Comparison of ENCODE assay signal across 17 cellular contexts in the genomic region with DNA sequence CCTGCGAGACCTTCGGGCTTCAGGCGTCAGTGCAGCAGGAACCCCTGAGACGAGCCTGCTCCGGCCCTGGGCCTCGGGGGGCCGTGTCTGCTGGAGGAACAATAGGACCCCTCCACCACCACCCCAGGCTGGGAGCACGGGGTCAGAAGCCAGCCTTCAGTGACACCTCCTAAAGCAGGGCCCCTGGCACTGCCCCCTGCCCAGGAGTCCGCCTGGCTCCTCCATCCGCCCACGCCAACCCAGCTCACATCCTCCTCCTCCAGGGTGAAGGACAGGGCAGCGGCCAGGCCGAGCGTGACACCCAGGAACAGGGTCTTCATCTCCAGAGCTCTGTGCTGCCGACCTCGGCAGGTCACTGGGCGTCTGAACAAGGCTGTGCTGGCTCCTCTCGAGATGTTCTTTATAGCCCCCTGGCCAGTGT. TPM values are rescaled to one million over a fixed set of nuclear protein-coding genes. Genes with fewer than 3 reads are reported as not detected.
DNase-seq lines count a peak whose midpoint lies in the region; ATAC-seq, FAIRE-seq and TF ChIP-seq lines count a peak whose summit lies in the region.
"Not testable (repeated sequence)": the region's sequence is repeated elsewhere in the genome, so short reads cannot be mapped to it uniquely, and the experiment has no call there.
"Had no signal": no experiment of that assay in that cellular context is flagged by ENCODE, and none has a peak within 500 bp of the region (broad histone marks: within the 10 kb centered on the region; RNA-seq: fewer than 3 reads in every experiment).

A gene with protein sequence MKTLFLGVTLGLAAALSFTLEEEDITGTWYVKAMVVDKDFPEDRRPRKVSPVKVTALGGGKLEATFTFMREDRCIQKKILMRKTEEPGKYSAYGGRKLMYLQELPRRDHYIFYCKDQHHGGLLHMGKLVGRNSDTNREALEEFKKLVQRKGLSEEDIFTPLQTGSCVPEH (minus strand): TSS at position 371 of the 421 bp plus-strand sequence. CDS start 51 bp downstream, at position 320.

- H3K27ac ChIP-seq in HCT116 (ENCODE audit: low read depth, low read length); mammary epithelial cell (ENCODE audit: insufficient read depth, low read depth, low read length); HepG2 (ENCODE audit: extremely low read length, insufficient read depth, low read length); neuronal stem cell (replicated peaks; ENCODE audit: low read length); sigmoid colon; upper lobe of right lung: not testable (repeated sequence)

- DNase-seq in HCT116 (ENCODE audit: low read depth, low spot score); mammary epithelial cell; HepG2 (ENCODE audit: low spot score); neuronal stem cell (ENCODE audit: low spot score); stimulated activated naive CD8-positive, alpha-beta T cell treated with anti-CD3 and anti-CD28 coated beads, Interleukin-15, amount 100 ng/mL, for 72 hours: not testable (repeated sequence)
- peak; percentile 11 for DNase-seq in activated CD8-positive, alpha-beta memory T cell treated with anti-CD3 and anti-CD28 coated beads for 24 hours
- DNase-seq in sigmoid colon: peak; percentile 19
- peak; percentile 51 for DNase-seq in upper lobe of right lung

- not testable (repeated sequence) for TF ChIP-seq POLR2A in HCT116 (IDR thresholded peaks at IDR 0.05; ENCODE audit: borderline replicate concordance, extremely low read depth, insufficient read depth, insufficient read length); HepG2 (IDR thresholded peaks at IDR 0.05; ENCODE audit: insufficient read depth in 1 of 2, low read depth in 2 of 2, low read length in 2 of 2); sigmoid colon (IDR thresholded peaks at IDR 0.05)

- FAIRE-seq in HepG2 (lab: Jason Lieb, UNC): not testable (repeated sequence)

- H3K4ac ChIP-seq in neuronal stem cell (ENCODE audit: low read length): not testable (repeated sequence)

- not testable (repeated sequence) for H3K36me3 ChIP-seq in HCT116 (ENCODE audit: control insufficient read depth in 1 of 2, insufficient read depth in 2 of 2, low read length in 2 of 2); mammary epithelial cell (ENCODE audit: insufficient read depth, low read length); HepG2 (replicated peaks in 1 of 2; ENCODE audit: control insufficient read depth in 1 of 2, insufficient read depth in 2 of 2, low read length in 2 of 2); neuronal stem cell (replicated peaks in 1 of 2; ENCODE audit: control insufficient read depth in 2 of 2, insufficient read depth in 2 of 2, low read length in 2 of 2); sigmoid colon; upper lobe of right lung

- not testable (repeated sequence) for BruUV-seq in HCT116 (replicated peaks; lab: Mats Ljungman, UMichigan); mammary epithelial cell (replicated peaks; lab: Mats Ljungman, UMichigan); HepG2 (replicated peaks; lab: Mats Ljungman, UMichigan)

- dilution Hi-C loops in mammary epithelial cell (cut with HindIII; ENCODE audit: low sequenced_read_pairs): loop anchor here (10.0 kb wide), 2 partner anchors 66 to 276 kb away; a partner anchor contains a TSS

- CTCF ChIA-PET in HCT116 (lab: Charles Lee); mammary epithelial cell (lab: Charles Lee; ENCODE audit: low non-redundant PET); HepG2 (lab: Yijun Ruan, JAX; ENCODE audit: low intra/inter-chr PET ratio, low total read pairs): not testable (repeated sequence)

- not testable (repeated sequence) for H4K91ac ChIP-seq in neuronal stem cell (ENCODE audit: low read depth, low read length, poor library complexity)

- H3K4me1 Mint-ChIP-seq in stimulated activated naive CD8-positive, alpha-beta T cell treated with anti-CD3 and anti-CD28 coated beads, Interleukin-15, amount 100 ng/mL, for 72 hours: not testable (repeated sequence)

- H3K79me2 ChIP-seq in HCT116 (ENCODE audit: insufficient read depth, low read length); mammary epithelial cell (ENCODE audit: insufficient read depth, low read length); HepG2 (ENCODE audit: insufficient read depth, low read length): not testable (repeated sequence)

- intact Hi-C loops in HCT116 (cut with micrococcal nuclease); mammary epithelial cell (cut with micrococcal nuclease); HepG2 (cut with micrococcal nuclease; ENCODE audit: unreplicated experiment); sigmoid colon (cut with DNase I); upper lobe of right lung (cut with DNase I): not testable (repeated sequence)

- H2AFZ ChIP-seq in HCT116 (ENCODE audit: low read depth, low read length, poor library complexity, severe bottlenecking); HepG2 (ENCODE audit: low read length); neuronal stem cell (ENCODE audit: low read length): not testable (repeated sequence)
- H2AFZ ChIP-seq in mammary epithelial cell (ENCODE audit: low read depth, low read length): peak within 1 kb of the TSS; percentile 56

- TF ChIP-seq EP300 in HepG2 (IDR thresholded peaks at IDR 0.05; ENCODE audit: low read depth in 2 of 2, low read length in 2 of 2); HepG2 (CRISPR knock-in tag; IDR thresholded peaks at IDR 0.05; ENCODE audit: borderline replicate concordance); sigmoid colon (IDR thresholded peaks at IDR 0.05): not testable (repeated sequence)

- RAD21 ChIA-PET in HCT116 (lab: Charles Lee; ENCODE audit: low non-redundant PET in 1 of 2, low total read pairs in 2 of 2, uncharacterized antibody in 2 of 2, unreplicated experiment in 2 of 2): interaction anchor here in 1 of 2 experiments (0.6 kb wide), 1 partner anchor 32 kb away, joined by 3 read pairs; no protein-coding TSS in a partner anchor

- not testable (repeated sequence) for H2BK120ac ChIP-seq in neuronal stem cell (ENCODE audit: low read depth, low read length)

- H2AK5ac ChIP-seq in neuronal stem cell (ENCODE audit: low read depth, low read length): not testable (repeated sequence)

- not testable (repeated sequence) for H3K4me3 Mint-ChIP-seq in stimulated activated naive CD8-positive, alpha-beta T cell treated with anti-CD3 and anti-CD28 coated beads, Interleukin-15, amount 100 ng/mL, for 72 hours

- H4K20me1 ChIP-seq in HCT116 (ENCODE audit: insufficient read depth); mammary epithelial cell (ENCODE audit: insufficient read depth, low read length); HepG2 (ENCODE audit: insufficient read depth, low read length): not testable (repeated sequence)

- not testable (repeated sequence) for H3K9me3 Mint-ChIP-seq in stimulated activated naive CD8-positive, alpha-beta T cell treated with anti-CD3 and anti-CD28 coated beads, Interleukin-15, amount 100 ng/mL, for 72 hours

- H3K4me2 ChIP-seq in HCT116 (ENCODE audit: low read length) (peak within 1 kb of the TSS; percentile 27; the same call in 1 of the 2 replicates), mammary epithelial cell (ENCODE audit: insufficient read depth, low read depth, low read length) (peak within 1 kb of the TSS; percentile 44)
- H3K4me2 ChIP-seq in HepG2 (ENCODE audit: low read depth, low read length); neuronal stem cell (ENCODE audit: insufficient read depth, low read length, poor library complexity, severe bottlenecking): not testable (repeated sequence)

- not testable (repeated sequence) for H3K79me1 ChIP-seq in neuronal stem cell (ENCODE audit: low read depth, low read length)

- H3K9me2 ChIP-seq in HCT116 (ENCODE audit: insufficient read depth): not testable (repeated sequence)

- not testable (repeated sequence) for H3K14ac ChIP-seq in neuronal stem cell (ENCODE audit: low read length)

- POLR2A ChIA-PET in HCT116 (lab: Charles Lee); HepG2 (lab: Yijun Ruan, JAX): not testable (repeated sequence)

- not testable (repeated sequence) for TF ChIP-seq CTCF in HCT116 (IDR thresholded peaks at IDR 0.05 in 2 of 3, conservative IDR thresholded peaks at IDR 0.05 in 1 of 3; ENCODE audit: borderline replicate concordance in 1 of 3, insufficient read depth in 1 of 3, low read depth in 2 of 3, low read length in 2 of 3); mammary epithelial cell (conservative IDR thresholded peaks at IDR 0.05 in 1 of 2, IDR thresholded peaks at IDR 0.05 in 1 of 2; ENCODE audit: extremely low read depth in 1 of 2, insufficient read depth in 1 of 2, low read depth in 1 of 2, low read length in 2 of 2); HepG2 (CRISPR knock-in tag; IDR thresholded peaks at IDR 0.05); sigmoid colon (IDR thresholded peaks at IDR 0.05); upper lobe of right lung (IDR thresholded peaks at IDR 0.05)

- not testable (repeated sequence) for ATAC-seq in HCT116, upper lobe of right lung
- peak; percentile 12; the same call in 2 of the 3 replicates for ATAC-seq in HepG2
- peak; percentile 28 for ATAC-seq in stimulated activated naive CD8-positive, alpha-beta T cell treated with anti-CD3 and anti-CD28 coated beads, Interleukin-15, amount 100 ng/mL, for 72 hours

- H3K27ac Mint-ChIP-seq in stimulated activated naive CD8-positive, alpha-beta T cell treated with anti-CD3 and anti-CD28 coated beads, Interleukin-15, amount 100 ng/mL, for 72 hours: not testable (repeated sequence)

- not testable (repeated sequence) for H2BK5ac ChIP-seq in neuronal stem cell (ENCODE audit: low read length)

- not testable (repeated sequence) for TF ChIP-seq RAD21 in HCT116 (IDR thresholded peaks at IDR 0.05; ENCODE audit: low read depth); HepG2 (CRISPR knock-in tag; IDR thresholded peaks at IDR 0.05)

- peaks cover 0 to 14% of the 10 kb centered on the region in 2 experiments; a peak in 2 of 4 replicates for H3K4me1 ChIP-seq in HCT116 (ENCODE audit: control insufficient read depth in 1 of 2, insufficient read depth in 2 of 2, low read length in 2 of 2)
- H3K4me1 ChIP-seq in mammary epithelial cell (ENCODE audit: insufficient read depth, low read length): peaks cover 19% of the 10 kb centered on the region
- not testable (repeated sequence) for H3K4me1 ChIP-seq in HepG2 (ENCODE audit: insufficient read depth, low read length); neuronal stem cell (ENCODE audit: control insufficient read depth in 2 of 2, insufficient read depth in 1 of 2, low read depth in 1 of 2, low read length in 2 of 2); sigmoid colon; upper lobe of right lung

- in situ Hi-C loops in mammary epithelial cell (cut with MboI; ENCODE audit: low sequenced_read_pairs in 2 of 2); HepG2 (cut with HindIII; ENCODE audit: extremely low pct_ligation_motif_present, low pct_unique_long_range_greater_than_20kb): not testable (repeated sequence)

- H3K18ac ChIP-seq in neuronal stem cell (ENCODE audit: low read length): peak within 1 kb of the TSS; percentile 48

- not testable (repeated sequence) for H2BK15ac ChIP-seq in neuronal stem cell (ENCODE audit: low read length)

- H3K23ac ChIP-seq in neuronal stem cell (ENCODE audit: low read depth, low read length, poor library complexity): not testable (repeated sequence)

- not testable (repeated sequence) for H3K4me3 ChIP-seq in HCT116 (replicated peaks in 1 of 2; ENCODE audit: low read depth in 1 of 2, low read length in 2 of 2); mammary epithelial cell (replicated peaks in 1 of 3; ENCODE audit: insufficient read depth in 1 of 3, low read depth in 2 of 3, low read length in 3 of 3); HepG2 (replicated peaks in 1 of 3; ENCODE audit: insufficient read depth in 1 of 3, low read depth in 2 of 3, low read length in 3 of 3); neuronal stem cell (ENCODE audit: low read length in 2 of 2); sigmoid colon; upper lobe of right lung

- not testable (repeated sequence) for H3K27me3 ChIP-seq in HCT116 (ENCODE audit: insufficient read depth, low read length); mammary epithelial cell (ENCODE audit: insufficient read depth, low read length); upper lobe of right lung
- H3K27me3 ChIP-seq in HepG2 (ENCODE audit: control insufficient read depth in 1 of 2, insufficient read depth in 2 of 2, low read length in 2 of 2): peaks cover 4 to 27% of the 10 kb centered on the region in 2 experiments; a peak in 3 of 5 replicates
- peaks cover 0 to 42% (median 5%) of the 10 kb centered on the region in 3 experiments for H3K27me3 ChIP-seq in neuronal stem cell (ENCODE audit: control insufficient read depth in 3 of 3, insufficient read depth in 3 of 3, low read depth in 1 of 3, low read length in 3 of 3)
- H3K27me3 ChIP-seq in sigmoid colon: peaks cover 0 to 29% (median 0%) of the 10 kb centered on the region in 3 donors

- WGBS in mammary epithelial cell (ENCODE audit: low coverage, missing lambda C conversion rate): 78% methylated on average over 5 of the region's 18 CpGs
- no CpG with 5 or more reads among the region's 18 CpGs for WGBS in HepG2 (ENCODE audit: low lambda C conversion rate)
- no CpG with 5 or more reads among the region's 18 CpGs for WGBS in neuronal stem cell (ENCODE audit: extremely low coverage in 2 of 2, insufficient read length in 2 of 2, insufficient replicate concordance in 1 of 2), 2 donors
- 89 to 92% methylated on average over 12 to 13 of the region's 18 CpGs for WGBS in sigmoid colon, 2 donors

- H2BK12ac ChIP-seq in neuronal stem cell (ENCODE audit: low read length): not testable (repeated sequence)

- H4K8ac ChIP-seq in neuronal stem cell (ENCODE audit: low read depth, low read length): peak within 1 kb of the TSS; percentile 43

- not testable (repeated sequence) for H3K9ac ChIP-seq in HCT116 (ENCODE audit: low read length); mammary epithelial cell (ENCODE audit: insufficient read depth, low read length); HepG2 (ENCODE audit: insufficient read depth, low read depth, low read length); neuronal stem cell (ENCODE audit: low read depth, low read length, poor library complexity)

- peaks cover 38% of the 10 kb centered on the region for H3K27me3 Mint-ChIP-seq in stimulated activated naive CD8-positive, alpha-beta T cell treated with anti-CD3 and anti-CD28 coated beads, Interleukin-15, amount 100 ng/mL, for 72 hours

- H3K9me3 ChIP-seq in HCT116 (ENCODE audit: control insufficient read depth in 1 of 2, insufficient read depth in 1 of 2, low read depth in 1 of 2, low read length in 2 of 2); mammary epithelial cell (replicated peaks; ENCODE audit: insufficient read depth, low read length); HepG2 (ENCODE audit: low read length); neuronal stem cell (replicated peaks in 1 of 2; ENCODE audit: control insufficient read depth in 2 of 2, insufficient read depth in 1 of 2, low read depth in 1 of 2, low read length in 2 of 2); sigmoid colon; upper lobe of right lung: not testable (repeated sequence)

RNA-seq across cellular contexts. Expression of the gene that starts here (rescaled TPM):
- total RNA-seq in HCT116 (2021; ENCODE audit: unreplicated experiment): not detected
- not detected in 2 replicates for polyA plus RNA-seq in HCT116 (2012)
- total RNA-seq in mammary epithelial cell: under 1 TPM in 1 of 2 donors, not detected in 1; 0.50 TPM
- polyA plus RNA-seq in mammary epithelial cell: 0.12 TPM
- polyA minus RNA-seq in mammary epithelial cell: not detected
- total RNA-seq in HepG2 (2016; rRNA removed; fragmentation: Illumina TruSeq; extraction: Trizol): not detected in 2 replicates
- total RNA-seq in HepG2 (2016; cell fraction: cytosol; rRNA removed; fragmentation: Illumina TruSeq; extraction: Trizol; ENCODE audit: low read depth): not detected in 2 replicates
- not detected in 2 replicates for total RNA-seq in HepG2 (2016; cell fraction: insoluble cytoplasmic fraction; rRNA removed; fragmentation: Illumina TruSeq; extraction: Trizol)
- not detected in 2 replicates for total RNA-seq in HepG2 (2016; cell fraction: membrane; rRNA removed; fragmentation: Illumina TruSeq; extraction: Trizol)
- total RNA-seq in HepG2 (2016; cell fraction: nucleus; rRNA removed; fragmentation: Illumina TruSeq; extraction: Trizol): not detected in 2 replicates
- not detected in 2 replicates for polyA plus RNA-seq in HepG2 (2011; rRNA removed)
- not detected in 2 replicates for polyA plus RNA-seq in HepG2 (2011; cell fraction: cytosol; rRNA removed)
- polyA plus RNA-seq in HepG2 (2011; cell fraction: nucleus; rRNA removed): not detected in 2 replicates
- polyA plus RNA-seq in HepG2 (2012): not detected in 2 replicates
- polyA plus RNA-seq in HepG2 (2016; cell fraction: cytosol; fragmentation: Illumina TruSeq; extraction: Trizol; ENCODE audit: low read depth): not detected in 2 replicates
- not detected in 2 replicates for polyA plus RNA-seq in HepG2 (2016; cell fraction: insoluble cytoplasmic fraction; fragmentation: Illumina TruSeq; extraction: Trizol; ENCODE audit: low read depth)
- not detected in 2 replicates for polyA plus RNA-seq in HepG2 (2016; cell fraction: membrane; fragmentation: Illumina TruSeq; extraction: Trizol; ENCODE audit: low read depth)
- polyA plus RNA-seq in HepG2 (2016; cell fraction: nucleus; fragmentation: Illumina TruSeq; extraction: Trizol; ENCODE audit: insufficient read depth, low read depth): not detected in 2 replicates
- not detected in 2 replicates for polyA minus RNA-seq in HepG2 (2011; rRNA and poly(A)+ RNA removed; ENCODE audit: low replicate concordance)
- not detected in 2 replicates for polyA minus RNA-seq in HepG2 (2011; cell fraction: cytosol; rRNA and poly(A)+ RNA removed)
- not detected in 2 replicates for polyA minus RNA-seq in HepG2 (2011; cell fraction: nucleus; rRNA and poly(A)+ RNA removed)
- polyA plus RNA-seq in neuronal stem cell (2013, experiment 1 of 2): not detected
- polyA plus RNA-seq in neuronal stem cell (2013, experiment 2 of 2): not detected
- not detected for total RNA-seq in sigmoid colon
- polyA plus RNA-seq in sigmoid colon: not detected
- not detected for total RNA-seq in upper lobe of right lung
- total RNA-seq: CD4-positive, alpha-beta T cell; CD8-positive, alpha-beta memory T cell; GM12878; GM23248; H1; H7; HFFc6 had no signal
- polyA plus RNA-seq: A549; CD14-positive monocyte; CD8-positive, alpha-beta memory T cell; GM12878; GM23248; H1 had no signal

Comparison
In these comparisons a context has a peak if more than half of its experiments do, and no peak if none do; other contexts are left out.
1. Peak in ATAC-seq in HepG2; RNA of the gene not detected or under 1 TPM.
2. Peak in DNase-seq in sigmoid colon; RNA of the gene not detected or under 1 TPM.
3. Peak in DNase-seq in upper lobe of right lung; RNA of the gene not detected or under 1 TPM.